Comparison of ENCODE assay signal across 9 cellular contexts in the genomic region with DNA sequence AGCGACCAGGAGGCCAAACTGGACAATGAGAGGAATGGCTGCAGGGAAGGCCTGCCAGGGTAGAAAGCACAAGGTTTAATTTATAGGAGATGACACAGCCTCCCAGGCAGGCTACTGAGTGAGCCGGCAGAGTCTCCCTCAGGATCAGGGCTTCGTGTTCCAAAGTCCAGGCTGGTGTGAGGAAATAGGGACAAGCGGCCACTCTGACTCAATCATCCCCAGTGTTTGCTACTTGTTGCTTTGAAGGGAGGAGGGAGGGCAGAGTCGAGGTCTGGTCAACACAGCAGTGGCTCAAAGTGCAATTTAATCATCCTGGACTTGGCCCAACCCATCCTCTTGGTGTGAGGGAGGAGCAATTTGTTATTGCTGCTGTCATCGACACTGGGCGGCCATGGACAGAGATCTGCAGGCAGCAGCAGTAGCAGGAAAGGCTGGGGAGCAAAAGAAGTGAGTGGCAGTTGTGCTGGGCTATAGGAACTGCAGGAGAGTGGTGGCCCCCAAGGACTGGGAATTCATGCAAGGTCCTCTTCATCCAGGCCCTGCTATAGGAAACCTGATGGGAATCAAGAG. TPM values are rescaled to one million over a fixed set of nuclear protein-coding genes. Genes with fewer than 3 reads are reported as not detected.
DNase-seq lines count a peak whose midpoint lies in the region; ATAC-seq and TF ChIP-seq lines count a peak whose summit lies in the region.
"Had no signal": no experiment of that assay in that cellular context is flagged by ENCODE, and none has a peak within 500 bp of the region (broad histone marks: within the 10 kb centered on the region; RNA-seq: fewer than 3 reads in every experiment).

No MANE protein-coding gene starts in this region.

- no peaks in the 10 kb centered on the region for H3K9me3 ChIP-seq in OCI-LY3 (ENCODE audit: insufficient read depth, low read length)
- H3K9me3 ChIP-seq in heart left ventricle: no peaks in the 10 kb centered on the region
- peaks cover 0 to 6% (median 0%) of the 10 kb centered on the region in 3 experiments for H3K9me3 ChIP-seq in naive thymus-derived CD4-positive, alpha-beta T cell (ENCODE audit: control insufficient read depth in 2 of 3, low read length in 3 of 3)

- H3K79me2 ChIP-seq in OCI-LY3 (ENCODE audit: low read length): no peaks in the 10 kb centered on the region

- peaks cover 3% of the 10 kb centered on the region in 2 donors for H3K9me3 Mint-ChIP-seq in stimulated activated naive B cell treated with anti-CD40 and anti-IgM and Interleukin-4, amounts not matched to agents 10 μg/mL and 1 μg/mL and 100 μg/mL, for 72 hours
- H3K9me3 Mint-ChIP-seq in naive thymus-derived CD4-positive, alpha-beta T cell: peaks cover 1 to 15% (median 3%) of the 10 kb centered on the region in 11 donors

- H3K27me3 Mint-ChIP-seq in stimulated activated naive B cell treated with anti-CD40 and anti-IgM and Interleukin-4, amounts not matched to agents 10 μg/mL and 1 μg/mL and 100 μg/mL, for 72 hours: peaks cover 9 to 13% of the 10 kb centered on the region in 2 donors
- H3K27me3 Mint-ChIP-seq in naive thymus-derived CD4-positive, alpha-beta T cell: peaks cover 0 to 24% (median 21%) of the 10 kb centered on the region in 5 donors

- intact Hi-C loops in heart left ventricle (cut with DNase I): no loop called here
- intact Hi-C loops in naive thymus-derived CD4-positive, alpha-beta T cell (cut with micrococcal nuclease): no loop called here

- peaks cover 0 to 2% of the 10 kb centered on the region in 2 donors for H3K36me3 Mint-ChIP-seq in stimulated activated naive B cell treated with anti-CD40 and anti-IgM and Interleukin-4, amounts not matched to agents 10 μg/mL and 1 μg/mL and 100 μg/mL, for 72 hours
- H3K36me3 Mint-ChIP-seq in naive thymus-derived CD4-positive, alpha-beta T cell: peaks cover 0 to 3% (median 0%) of the 10 kb centered on the region in 5 donors

- ATAC-seq in GM19395 (IDR thresholded peaks at IDR 0.05; ENCODE audit: unreplicated experiment): peak; percentile 15
- peak; percentile 44 to 88 (median 72) for ATAC-seq in heart left ventricle
- no peak for ATAC-seq in stimulated activated naive B cell treated with anti-CD40 and anti-IgM and Interleukin-4, amounts not matched to agents 10 μg/mL and 1 μg/mL and 100 μg/mL, for 72 hours (replicated peaks)
- ATAC-seq in naive thymus-derived CD4-positive, alpha-beta T cell: no peak

- no peaks in the 10 kb centered on the region for H4K20me1 ChIP-seq in OCI-LY3 (ENCODE audit: insufficient read depth, low read length)

- CTCF ChIA-PET in naive thymus-derived CD4-positive, alpha-beta T cell (lab: Charles Lee): no interaction called here

- POLR2A ChIA-PET in naive thymus-derived CD4-positive, alpha-beta T cell (lab: Charles Lee): no interaction called here

- no peak overlapping the region for H2AFZ ChIP-seq in OCI-LY3 (ENCODE audit: low read depth, low read length)

- H3K4me3 ChIP-seq in OCI-LY3 (ENCODE audit: low read length) (no peak overlapping the region), heart left ventricle (no peak overlapping the region)
- H3K4me3 ChIP-seq in naive thymus-derived CD4-positive, alpha-beta T cell (ENCODE audit: low read length): no peak overlapping the region

- H3K27ac Mint-ChIP-seq in stimulated activated naive B cell treated with anti-CD40 and anti-IgM and Interleukin-4, amounts not matched to agents 10 μg/mL and 1 μg/mL and 100 μg/mL, for 72 hours: peak overlapping the region; percentile 37
- H3K27ac Mint-ChIP-seq in naive thymus-derived CD4-positive, alpha-beta T cell: no peak overlapping the region

- peaks cover 16 to 30% of the 10 kb centered on the region in 2 donors for H3K4me1 Mint-ChIP-seq in stimulated activated naive B cell treated with anti-CD40 and anti-IgM and Interleukin-4, amounts not matched to agents 10 μg/mL and 1 μg/mL and 100 μg/mL, for 72 hours
- H3K4me1 Mint-ChIP-seq in naive thymus-derived CD4-positive, alpha-beta T cell: no peaks in the 10 kb centered on the region

- no peaks in the 10 kb centered on the region for H3K36me3 ChIP-seq in OCI-LY3 (replicated peaks; ENCODE audit: low read depth, low read length)
- H3K36me3 ChIP-seq in heart left ventricle: no peaks in the 10 kb centered on the region
- no peaks in the 10 kb centered on the region for H3K36me3 ChIP-seq in naive thymus-derived CD4-positive, alpha-beta T cell (ENCODE audit: control insufficient read depth in 2 of 3, insufficient read depth in 3 of 3, low read length in 3 of 3)

- H3K4me1 ChIP-seq in OCI-LY3 (ENCODE audit: low read length) (peaks cover 19% of the 10 kb centered on the region), heart left ventricle (no peaks in the 10 kb centered on the region)
- no peaks in the 10 kb centered on the region for H3K4me1 ChIP-seq in naive thymus-derived CD4-positive, alpha-beta T cell (ENCODE audit: control insufficient read depth in 2 of 2, insufficient read depth in 2 of 2, low read length in 2 of 2)

- TF ChIP-seq POLR2A in heart left ventricle (IDR thresholded peaks at IDR 0.05): no peak

- WGBS in heart left ventricle, 4 donors: 41 to 51% (median 48%) methylated on average over 7 of the region's 7 CpGs

- no peak overlapping the region for H3K9ac ChIP-seq in OCI-LY3 (ENCODE audit: low read length)

- H3K27me3 ChIP-seq in OCI-LY3 (ENCODE audit: low read depth, low read length): no peaks in the 10 kb centered on the region
- peaks cover 0 to 16% (median 0%) of the 10 kb centered on the region in 9 donors for H3K27me3 ChIP-seq in heart left ventricle
- H3K27me3 ChIP-seq in naive thymus-derived CD4-positive, alpha-beta T cell (ENCODE audit: control insufficient read depth in 2 of 2, insufficient read depth in 2 of 2, low read length in 2 of 2): no peaks in the 10 kb centered on the region

- peak in 2 of 5 donors; percentile 42 to 69 for DNase-seq in heart left ventricle
- no peak for DNase-seq in stimulated activated naive B cell treated with anti-CD40 and anti-IgM and Interleukin-4, amounts not matched to agents 10 μg/mL and 1 μg/mL and 100 μg/mL, for 72 hours
- no peak for DNase-seq in occipital lobe (lab: John Stamatoyannopoulos, UW)
- DNase-seq in NCI-H1417 (lab: John Stamatoyannopoulos, UW): no peak
- no peak for DNase-seq in activated naive CD4-positive, alpha-beta T cell (lab: John Stamatoyannopoulos, UW)
- DNase-seq in naive thymus-derived CD4-positive, alpha-beta T cell: no peak
- DNase-seq: NCI-H1436 treated with DMSO at 0.1 percent for 48 hours had no signal

- no peak for TF ChIP-seq CTCF in OCI-LY3 (IDR thresholded peaks at IDR 0.05; ENCODE audit: low read depth, low read length)
- TF ChIP-seq CTCF in heart left ventricle (IDR thresholded peaks at IDR 0.05): no peak

- peak overlapping the region; percentile 70 for H3K4me2 ChIP-seq in OCI-LY3 (ENCODE audit: low read length)

- H3K27ac ChIP-seq in OCI-LY3 (ENCODE audit: low read length): no peak overlapping the region
- H3K27ac ChIP-seq in heart left ventricle: no peak overlapping the region
- H3K27ac ChIP-seq in naive thymus-derived CD4-positive, alpha-beta T cell (ENCODE audit: low read depth, low read length): no peak overlapping the region

- peak overlapping the region in 1 of 2 donors; percentile 51 for H3K4me3 Mint-ChIP-seq in stimulated activated naive B cell treated with anti-CD40 and anti-IgM and Interleukin-4, amounts not matched to agents 10 μg/mL and 1 μg/mL and 100 μg/mL, for 72 hours
- H3K4me3 Mint-ChIP-seq in naive thymus-derived CD4-positive, alpha-beta T cell: no peak overlapping the region

RNA-seq across cellular contexts. Expression of a gene that starts 27.5 kb away (rescaled TPM):
- total RNA-seq in heart left ventricle (1 to 10 TPM in 2 of 9 donors, under 1 TPM in 7; 0.19 to 1.8 (median 0.63) TPM), occipital lobe (1.2 TPM)
- under 1 TPM; 0.23 to 0.69 TPM for polyA plus RNA-seq in heart left ventricle
- total RNA-seq in naive thymus-derived CD4-positive, alpha-beta T cell: not detected
- not detected for polyA plus RNA-seq in naive thymus-derived CD4-positive, alpha-beta T cell

Comparison
In these comparisons a context has a peak if more than half of its experiments do, and no peak if none do; other contexts are left out.
1. ATAC-seq: peak in GM19395 (single experiment) and heart left ventricle (4 of 4); none in stimulated activated naive B cell treated with anti-CD40 and anti-IgM and Interleukin-4, amounts not matched to agents 10 μg/mL and 1 μg/mL and 100 μg/mL, for 72 hours (0 of 2) and naive thymus-derived CD4-positive, alpha-beta T cell (single experiment).